15 cellular contexts compared by ENCODE assay signal in genomic region chr6:9484091-9484490, GRCh38.
"Had no signal": no experiment of that assay in that cellular context is flagged by ENCODE, and none has a peak within 500 bp of the region (broad histone marks: within the 10 kb centered on the region; RNA-seq: fewer than 3 reads in every experiment).

No MANE protein-coding gene starts in this region.

- H3K27ac ChIP-seq: heart left ventricle, transverse colon had no signal

- H3K9me3 ChIP-seq: heart left ventricle, transverse colon had no signal

- H3K4me2 ChIP-seq: smooth muscle cell had no signal

- FAIRE-seq: TTC549 had no signal

- H3K4me1 ChIP-seq: heart left ventricle, transverse colon had no signal

- H3K4me3 ChIP-seq: heart left ventricle, smooth muscle cell, transverse colon had no signal

- H3K27me3 ChIP-seq: transverse colon had no signal

- DNase-seq: activated CD4-positive, alpha-beta T cell treated with anti-CD3 and anti-CD28 coated beads, Interleukin-2, amount 50 U/mL, for 1 hour; activated CD4-positive, CD25-positive, alpha-beta regulatory T cell; activated T-cell treated with anti-CD3 and anti-CD28 coated beads, Interleukin-2, amount 50 U/mL, for 1 hour; anterior cingulate cortex; heart left ventricle; islet precursor cell; natural killer cell; nucleus accumbens; right cardiac atrium; T-helper 2 cell; transverse colon had no signal

- ATAC-seq: heart left ventricle; left lobe of liver; natural killer cell; right cardiac atrium; stimulated activated memory B cell treated with anti-CD40 and anti-IgM and Interleukin-4, amounts not matched to agents 10 μg/mL and 1 μg/mL and 100 μg/mL, for 72 hours had no signal

- H3K36me3 ChIP-seq: heart left ventricle, transverse colon had no signal
